Comparison of ENCODE assay signal across 10 cellular contexts in genomic region chr2:23900927-23901322, GRCh38. TPM values are rescaled to one million over a fixed set of nuclear protein-coding genes. Genes with fewer than 3 reads are reported as not detected.
DNase-seq lines count a peak whose midpoint lies in the region; ATAC-seq and TF ChIP-seq lines count a peak whose summit lies in the region.
"Had no signal": no experiment of that assay in that cellular context is flagged by ENCODE, and none has a peak within 500 bp of the region (broad histone marks: within the 10 kb centered on the region; RNA-seq: fewer than 3 reads in every experiment).

No MANE protein-coding gene starts in this region.

- peak overlapping the region; percentile 76 for H3K27ac Mint-ChIP-seq in chondrocyte (ENCODE audit: unreplicated experiment)
- H3K27ac Mint-ChIP-seq in activated T-cell treated with anti-CD3 and anti-CD28 coated beads, Interleukin-2, amount 50 U/mL, for 24 hours, result no peak overlapping the region

- no peak for TF ChIP-seq CTCF in AG10803 (conservative IDR thresholded peaks at IDR 0.05; ENCODE audit: low read length)
- TF ChIP-seq CTCF in chondrocyte (IDR thresholded peaks at IDR 0.05), result no peak

- H3K4me3 ChIP-seq in AG10803 (ENCODE audit: low read length) (peak overlapping the region; percentile 12), MG63 (no peak overlapping the region)

- H3K27me3 Mint-ChIP-seq in chondrocyte (ENCODE audit: low read depth), result no peaks in the 10 kb centered on the region
- no peaks in the 10 kb centered on the region for H3K27me3 Mint-ChIP-seq in activated T-cell treated with anti-CD3 and anti-CD28 coated beads, Interleukin-2, amount 50 U/mL, for 24 hours

- H3K36me3 Mint-ChIP-seq in chondrocyte (ENCODE audit: low read depth), result no peaks in the 10 kb centered on the region
- H3K36me3 Mint-ChIP-seq in activated T-cell treated with anti-CD3 and anti-CD28 coated beads, Interleukin-2, amount 50 U/mL, for 24 hours (ENCODE audit: low read depth), result no peaks in the 10 kb centered on the region

- H3K27me3 ChIP-seq in MG63, result no peaks in the 10 kb centered on the region

- no peaks in the 10 kb centered on the region for H3K36me3 ChIP-seq in MG63

- H3K4me1 Mint-ChIP-seq in chondrocyte (ENCODE audit: low read depth), result peaks cover 30% of the 10 kb centered on the region
- peaks cover 54% of the 10 kb centered on the region for H3K4me1 Mint-ChIP-seq in activated T-cell treated with anti-CD3 and anti-CD28 coated beads, Interleukin-2, amount 50 U/mL, for 24 hours (ENCODE audit: low read depth)

- no peak overlapping the region for H3K4me3 Mint-ChIP-seq in chondrocyte (ENCODE audit: unreplicated experiment)
- H3K4me3 Mint-ChIP-seq in activated T-cell treated with anti-CD3 and anti-CD28 coated beads, Interleukin-2, amount 50 U/mL, for 24 hours, result no peak overlapping the region

- peaks cover 5% of the 10 kb centered on the region for H3K9me3 Mint-ChIP-seq in chondrocyte (ENCODE audit: low read depth)
- H3K9me3 Mint-ChIP-seq in activated T-cell treated with anti-CD3 and anti-CD28 coated beads, Interleukin-2, amount 50 U/mL, for 24 hours, result no peaks in the 10 kb centered on the region

- no peaks in the 10 kb centered on the region for H3K9me3 ChIP-seq in MG63

- peak; percentile 92 for DNase-seq in AG10803 (ENCODE audit: low read depth)
- DNase-seq in MG63, result peak; percentile 67
- no peak for DNase-seq in chondrocyte (ENCODE audit: low spot score)
- peak; percentile 26 for DNase-seq in myocyte (ENCODE audit: low read depth)
- no peak for DNase-seq in T1000 (lab: John Stamatoyannopoulos, UW)
- no peak for DNase-seq in activated T-cell treated with anti-CD3 and anti-CD28 coated beads, Interleukin-2, amount 50 U/mL, for 24 hours
- no peak for DNase-seq in activated CD8-positive, alpha-beta memory T cell treated with anti-CD3 and anti-CD28 coated beads for 24 hours
- DNase-seq: GDM1 had no signal

- ATAC-seq in HG03565 (IDR thresholded peaks at IDR 0.05; ENCODE audit: unreplicated experiment), result no peak
- ATAC-seq: left lobe of liver had no signal

RNA-seq across cellular contexts. Expression of gene ATAD2B, which starts 26.0 kb away (rescaled TPM):
- total RNA-seq in MG63 (2014; rRNA removed; shearing (Covaris generic); ENCODE audit: low replicate concordance), result 2.9 and 4.5 TPM in 2 replicates
- 15.8 to 20.9 TPM (median 15.9 TPM) in 3 replicates for total RNA-seq in chondrocyte
- 22.9 and 36.1 TPM in 2 replicates for total RNA-seq in myocyte
- polyA plus RNA-seq in myocyte (2012), result 3.2 TPM

RNA-seq across cellular contexts. Expression of gene UBXN2A, which starts 39.3 kb away (rescaled TPM):
- 16.0 and 25.2 TPM in 2 replicates for total RNA-seq in MG63 (2014; rRNA removed; shearing (Covaris generic); ENCODE audit: low replicate concordance)
- total RNA-seq in chondrocyte (15.8 to 19.0 TPM (median 18.1 TPM) in 3 replicates), myocyte (13.0 and 15.6 TPM in 2 replicates)
- polyA plus RNA-seq in myocyte (2012), result 7.4 TPM

Comparison
In these comparisons a context has a peak if more than half of its experiments do, and no peak if none do; other contexts are left out.
1. DNase-seq: peak in AG10803 (single experiment), MG63 (single experiment) and myocyte (single experiment); none in chondrocyte (single experiment), T1000 (single experiment), activated T-cell treated with anti-CD3 and anti-CD28 coated beads, Interleukin-2, amount 50 U/mL, for 24 hours (single experiment) and activated CD8-positive, alpha-beta memory T cell treated with anti-CD3 and anti-CD28 coated beads for 24 hours (single experiment).